ENCODE assay signal across 11 cellular contexts in genomic region chr1:160664573-160665051, GRCh38. TPM values are rescaled to one million over a fixed set of nuclear protein-coding genes. Genes with fewer than 3 reads are reported as not detected.
DNase-seq lines count a peak whose midpoint lies in the region; ATAC-seq and TF ChIP-seq lines count a peak whose summit lies in the region.
"Had no signal": no experiment of that assay in that cellular context is flagged by ENCODE, and none has a peak within 500 bp of the region (broad histone marks: within the 10 kb centered on the region; RNA-seq: fewer than 3 reads in every experiment).

No MANE protein-coding gene starts in this region.

- H3K27ac ChIP-seq in heart right ventricle (peak overlapping the region in 6 of 10 donors; percentile 69 to 93 (median 80)), stomach (peak overlapping the region in 3 of 5 donors; percentile 2 to 80 (median 71)), ascending aorta (no peak overlapping the region)
- H3K27ac ChIP-seq: SJSA1 had no signal

- TF ChIP-seq CTCF in heart right ventricle (IDR thresholded peaks at IDR 0.05) (no peak), stomach (IDR thresholded peaks at IDR 0.05) (no peak), ascending aorta (IDR thresholded peaks at IDR 0.05) (no peak)

- H3K9me3 ChIP-seq in heart right ventricle, result peaks cover 0 to 19% (median 9%) of the 10 kb centered on the region in 11 donors
- H3K9me3 ChIP-seq in stomach, result peaks cover 0 to 6% (median 3%) of the 10 kb centered on the region in 4 donors
- H3K9me3 ChIP-seq in ascending aorta, result peaks cover 0 to 6% of the 10 kb centered on the region in 2 donors
- H3K9me3 ChIP-seq: SJSA1 had no signal

- peaks cover 63% of the 10 kb centered on the region for H3K4me1 Mint-ChIP-seq in T-helper 2 cell treated with Interferon-gamma antibody and Interleukin-4, amounts not matched to agents 5 μg/mL and 100 μg/mL, for 36 hours (ENCODE audit: low read depth)

- H3K4me3 ChIP-seq in heart right ventricle (no peak overlapping the region), stomach (no peak overlapping the region), ascending aorta (no peak overlapping the region)
- H3K4me3 ChIP-seq: SJSA1 had no signal

- peaks cover 46% of the 10 kb centered on the region for H3K36me3 Mint-ChIP-seq in T-helper 2 cell treated with Interferon-gamma antibody and Interleukin-4, amounts not matched to agents 5 μg/mL and 100 μg/mL, for 36 hours (ENCODE audit: low read depth)

- no peaks in the 10 kb centered on the region for H3K27me3 ChIP-seq in heart right ventricle
- H3K27me3 ChIP-seq in stomach, result no peaks in the 10 kb centered on the region
- H3K27me3 ChIP-seq in ascending aorta, result no peaks in the 10 kb centered on the region
- H3K27me3 ChIP-seq: SJSA1 had no signal

- no peak for TF ChIP-seq POLR2A in stomach (IDR thresholded peaks at IDR 0.05)

- ATAC-seq in heart right ventricle, result peak in 5 of 8 donors; percentile 10 to 62 (median 42)
- ATAC-seq in Right ventricle myocardium superior (ENCODE audit: poor library complexity), result no peak
- peak; percentile 60 for ATAC-seq in HG02840 (IDR thresholded peaks at IDR 0.05; ENCODE audit: low FRiP score, unreplicated experiment)
- no peak for ATAC-seq in left colon

- TF ChIP-seq EP300 in stomach (IDR thresholded peaks at IDR 0.05), result no peak

- WGBS in heart right ventricle, 2 donors, result 66 to 70% methylated on average over 3 of the region's 3 CpGs
- 44 to 66% (median 51%) methylated on average over 3 of the region's 3 CpGs for WGBS in stomach, 5 donors

- H3K4me1 ChIP-seq in heart right ventricle, result peaks cover 0 to 57% (median 16%) of the 10 kb centered on the region in 9 donors
- H3K4me1 ChIP-seq in stomach, result peaks cover 0 to 26% (median 4%) of the 10 kb centered on the region in 4 donors
- no peaks in the 10 kb centered on the region for H3K4me1 ChIP-seq in ascending aorta
- H3K4me1 ChIP-seq: SJSA1 had no signal

- peak overlapping the region; percentile 92 for H3K27ac Mint-ChIP-seq in T-helper 2 cell treated with Interferon-gamma antibody and Interleukin-4, amounts not matched to agents 5 μg/mL and 100 μg/mL, for 36 hours

- H3K27me3 Mint-ChIP-seq in T-helper 2 cell treated with Interferon-gamma antibody and Interleukin-4, amounts not matched to agents 5 μg/mL and 100 μg/mL, for 36 hours (ENCODE audit: low read depth), result no peaks in the 10 kb centered on the region

- peaks cover 31% of the 10 kb centered on the region for H3K9me3 Mint-ChIP-seq in T-helper 2 cell treated with Interferon-gamma antibody and Interleukin-4, amounts not matched to agents 5 μg/mL and 100 μg/mL, for 36 hours

- no peaks in the 10 kb centered on the region for H3K36me3 ChIP-seq in heart right ventricle
- no peaks in the 10 kb centered on the region for H3K36me3 ChIP-seq in stomach
- H3K36me3 ChIP-seq in ascending aorta, result no peaks in the 10 kb centered on the region
- H3K36me3 ChIP-seq: SJSA1 had no signal

- intact Hi-C loops in heart right ventricle (cut with DNase I), result no loop called here
- intact Hi-C loops in Right ventricle myocardium superior (cut with DNase I), result no loop called here
- intact Hi-C loops in stomach (cut with DNase I; ENCODE audit: low total_unique reads), result no loop called here
- intact Hi-C loops in ascending aorta (cut with DNase I), result no loop called here
- intact Hi-C loops in left colon (cut with DNase I, micrococcal nuclease), result no loop called here

- DNase-seq in heart right ventricle, result no peak
- no peak for DNase-seq in Right ventricle myocardium superior
- peak; percentile 66 for DNase-seq in T-helper 2 cell treated with Interferon-gamma antibody and Interleukin-4, amounts not matched to agents 5 μg/mL and 100 μg/mL, for 36 hours (ENCODE audit: low spot score)
- no peak for DNase-seq in stomach
- DNase-seq in ascending aorta (ENCODE audit: low spot score in 2 of 2), result no peak
- DNase-seq in left colon, result no peak
- DNase-seq in NCI-H1930 (lab: John Stamatoyannopoulos, UW), result no peak
- DNase-seq: stimulated activated CD4-positive, alpha-beta T cell treated with anti-CD3 and anti-CD28 coated beads, Interleukin-4, amount 100 ng/mL, for 1 hour had no signal

- H3K4me3 Mint-ChIP-seq in T-helper 2 cell treated with Interferon-gamma antibody and Interleukin-4, amounts not matched to agents 5 μg/mL and 100 μg/mL, for 36 hours, result peak overlapping the region; percentile 87

RNA-seq across cellular contexts. Expression of gene SLAMF1, which starts 17.8 kb away (rescaled TPM):
- total RNA-seq in heart right ventricle, result 1 to 10 TPM in 1 of 10 donors, under 1 TPM in 5, not detected in 4; 0.17 to 3.8 (median 0.32) TPM
- under 1 TPM; 0.19 to 0.44 TPM for polyA plus RNA-seq in heart right ventricle
- 0.27 TPM for total RNA-seq in Right ventricle myocardium superior
- 1 to 10 TPM in 2 of 5 donors, not detected in 3; 3.1 to 4.1 TPM for total RNA-seq in stomach
- under 1 TPM; 0.12 to 0.92 (median 0.25) TPM for polyA plus RNA-seq in stomach
- not detected for total RNA-seq in ascending aorta
- total RNA-seq in left colon, result 1 to 10 TPM in 1 of 2 donors, under 1 TPM in 1; 0.92 to 2.0 TPM
- total RNA-seq: cerebellum, SJSA1 had no signal

RNA-seq across cellular contexts. Expression of gene CD48, which starts 47.0 kb away (rescaled TPM):
- total RNA-seq in heart right ventricle (10 to 100 TPM in 1 of 10 donors, 1 to 10 TPM in 4, under 1 TPM in 5; 0.40 to 20.9 (median 0.96) TPM), Right ventricle myocardium superior (0.91 TPM), stomach (10 to 100 TPM in 1 of 5 donors, 1 to 10 TPM in 1, under 1 TPM in 1, not detected in 2; 0.58 to 11.9 (median 9.2) TPM), ascending aorta (not detected), left colon (1 to 10 TPM; 2.2 to 7.4 TPM)
- polyA plus RNA-seq in heart right ventricle (1 to 10 TPM in 1 of 2 donors, under 1 TPM in 1; 0.80 to 1.9 TPM), stomach (10 to 100 TPM in 1 of 3 donors, 1 to 10 TPM in 2; 6.4 to 23.7 (median 8.4) TPM)
- total RNA-seq: SJSA1 had no signal

Comparison
In these comparisons a context has a peak if more than half of its experiments do, and no peak if none do; other contexts are left out.
1. ATAC-seq: peak in heart right ventricle (5 of 8) and HG02840 (single experiment); none in Right ventricle myocardium superior (single experiment) and left colon (single experiment).
2. H3K27ac ChIP-seq: peak in heart right ventricle (6 of 10) and stomach (3 of 5); none in ascending aorta (0 of 2).